27 cellular contexts compared by ENCODE assay signal in genomic region chr11:11378184-11378940, GRCh38.
"Had no signal": no experiment of that assay in that cellular context is flagged by ENCODE, and none has a peak within 500 bp of the region (broad histone marks: within the 10 kb centered on the region; RNA-seq: fewer than 3 reads in every experiment).

No MANE protein-coding gene starts in this region.

- H3K4me2 ChIP-seq: smooth muscle cell had no signal

- H3K4me3 Mint-ChIP-seq: naive thymus-derived CD8-positive, alpha-beta T cell; stimulated activated naive B cell treated with anti-CD40 and anti-IgM and Interleukin-4, amounts not matched to agents 10 μg/mL and 1 μg/mL and 100 μg/mL, for 72 hours had no signal

- H3K4me3 ChIP-seq: left lung, lower lobe of right lung, ovary, right atrium auricular region, right lobe of liver, smooth muscle cell, stomach, testis, thyroid gland, transverse colon, upper lobe of left lung, vagina had no signal

- H3K4me1 Mint-ChIP-seq: naive thymus-derived CD8-positive, alpha-beta T cell; stimulated activated naive B cell treated with anti-CD40 and anti-IgM and Interleukin-4, amounts not matched to agents 10 μg/mL and 1 μg/mL and 100 μg/mL, for 72 hours had no signal

- H3K27me3 ChIP-seq: left lung, ovary, right atrium auricular region, right lobe of liver, stomach, testis, thyroid gland, transverse colon, upper lobe of left lung, vagina had no signal

- ATAC-seq: left colon; left lung; naive thymus-derived CD8-positive, alpha-beta T cell; right lobe of liver; stimulated activated naive B cell treated with anti-CD40 and anti-IgM and Interleukin-4, amounts not matched to agents 10 μg/mL and 1 μg/mL and 100 μg/mL, for 72 hours; stimulated activated naive CD8-positive, alpha-beta T cell treated with anti-CD3 and anti-CD28 coated beads, Interleukin-15, Interleukin-2, amounts not matched to agents 100 U/mL and 50 U/mL, for 24 hours had no signal

- DNase-seq: hippocampal formation; kidney; left colon; left lung; lower lobe of right lung; mammary epithelial cell; mesenchymal stem cell; naive thymus-derived CD8-positive, alpha-beta T cell; occipital lobe; ovary; right lobe of liver; stimulated activated CD4-positive, alpha-beta T cell treated with anti-CD3 and anti-CD28 coated beads, Interleukin-1b, Interleukin-23, amount 100 ng/mL, for 48 hours; stimulated activated CD4-positive, alpha-beta T cell treated with anti-CD3 and anti-CD28 coated beads, Interleukin-2, amount 100 ng/mL, for 48 hours; stimulated activated CD4-positive, alpha-beta T cell treated with anti-CD3 and anti-CD28 coated beads, Interleukin-4, amount 100 ng/mL, for 4 hours; stimulated activated CD8-positive, alpha-beta memory T cell treated with anti-CD3 and anti-CD28 coated beads, Interleukin-4, amount 100 ng/mL, for 48 hours; stimulated activated naive B cell treated with anti-CD40 and anti-IgM and Interleukin-4, amounts not matched to agents 10 μg/mL and 1 μg/mL and 100 μg/mL, for 72 hours; stimulated activated naive CD8-positive, alpha-beta T cell treated with anti-CD3 and anti-CD28 coated beads, Interleukin-15, Interleukin-2, amounts not matched to agents 100 U/mL and 50 U/mL, for 24 hours; stomach; testis; thyroid gland; transverse colon; upper lobe of left lung had no signal

- H3K27ac ChIP-seq: left lung, lower lobe of right lung, neutrophil, ovary, right atrium auricular region, right lobe of liver, stomach, testis, thyroid gland, transverse colon, upper lobe of left lung, vagina had no signal

- H3K36me3 ChIP-seq: neutrophil, ovary, right atrium auricular region, right lobe of liver, stomach, transverse colon, vagina had no signal

- H3K27ac Mint-ChIP-seq: naive thymus-derived CD8-positive, alpha-beta T cell; progenitor cell of endocrine pancreas; stimulated activated naive B cell treated with anti-CD40 and anti-IgM and Interleukin-4, amounts not matched to agents 10 μg/mL and 1 μg/mL and 100 μg/mL, for 72 hours had no signal

- H3K9me3 ChIP-seq: left lung, lower lobe of right lung, neutrophil, ovary, right atrium auricular region, right lobe of liver, stomach, testis, thyroid gland, transverse colon, upper lobe of left lung, vagina had no signal

- H3K9me3 Mint-ChIP-seq: naive thymus-derived CD8-positive, alpha-beta T cell; stimulated activated naive B cell treated with anti-CD40 and anti-IgM and Interleukin-4, amounts not matched to agents 10 μg/mL and 1 μg/mL and 100 μg/mL, for 72 hours had no signal

- H3K36me3 Mint-ChIP-seq: naive thymus-derived CD8-positive, alpha-beta T cell; stimulated activated naive B cell treated with anti-CD40 and anti-IgM and Interleukin-4, amounts not matched to agents 10 μg/mL and 1 μg/mL and 100 μg/mL, for 72 hours had no signal

- H3K4me1 ChIP-seq: left lung, lower lobe of right lung, right atrium auricular region, stomach, testis, thyroid gland, transverse colon, upper lobe of left lung, vagina had no signal

- H3K27me3 Mint-ChIP-seq: progenitor cell of endocrine pancreas had no signal
